19 cellular contexts compared by ENCODE assay signal in genomic region chr7:21768279-21768678, GRCh38.
"Had no signal": no experiment of that assay in that cellular context is flagged by ENCODE, and none has a peak within 500 bp of the region (broad histone marks: within the 10 kb centered on the region; RNA-seq: fewer than 3 reads in every experiment).

No MANE protein-coding gene starts in this region.

- DNase-seq: KBM-7, NCI-H1092, NCI-H1105 treated with DMSO at 0.1 percent for 48 hours, NCI-H1436, NCI-H187, NCI-H2029, NCI-H2081 treated with DMSO at 0.1 percent for 48 hours, NCI-H2171, NCI-H226, NCI-H446, NCI-H510A, NCI-H524 treated with DMSO at 0.1 percent for 48 hours, NCI-H69, NCI-H774, Right ventricle myocardium superior, RPMI8226, SIG-M5, SK-N-SH, SW 1271 had no signal
